ENCODE assay signal across 12 cellular contexts in the genomic region with DNA sequence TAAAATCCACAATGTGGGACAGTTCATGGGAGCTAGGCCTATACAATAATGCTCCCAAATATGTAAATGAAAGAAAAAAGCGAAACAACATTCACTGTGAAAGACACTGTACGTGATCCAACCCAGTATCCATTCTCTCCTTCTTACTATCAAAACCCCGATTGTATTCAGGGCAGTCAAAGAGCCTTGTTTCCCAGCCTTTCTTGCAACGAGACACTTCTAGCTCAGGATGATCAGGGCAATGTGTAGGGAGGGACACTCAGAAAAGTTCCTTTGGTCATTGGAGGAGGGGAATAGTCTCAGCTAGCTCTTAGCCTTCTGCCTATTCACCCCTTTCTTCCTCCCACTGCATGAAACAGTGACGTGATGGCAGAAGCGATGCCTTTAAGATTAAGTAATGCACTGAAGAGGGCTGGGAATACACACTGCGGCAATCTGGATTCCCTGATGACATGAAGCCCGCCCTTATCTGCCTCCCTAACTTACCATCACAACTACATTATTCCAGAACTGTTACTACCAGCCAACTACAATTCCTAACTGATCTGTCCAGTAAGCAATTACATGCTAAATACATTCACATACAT. TPM values are rescaled to one million over a fixed set of nuclear protein-coding genes. Genes with fewer than 3 reads are reported as not detected.
A peak's percentile ranks its signal among the peaks of the same experiment; 100 is the strongest.
DNase-seq lines count a peak whose midpoint lies in the region; ATAC-seq, FAIRE-seq and TF ChIP-seq lines count a peak whose summit lies in the region.
"Had no signal": no experiment of that assay in that cellular context is flagged by ENCODE, and none has a peak within 500 bp of the region (broad histone marks: within the 10 kb centered on the region; RNA-seq: fewer than 3 reads in every experiment).

No MANE protein-coding gene starts in this region.

- no peak for TF ChIP-seq EP300 in gastroesophageal sphincter (IDR thresholded peaks at IDR 0.05)

- H3K36me3 ChIP-seq in ACC112 (ENCODE audit: insufficient read depth, low read length) (no peaks in the 10 kb centered on the region), gastroesophageal sphincter (peaks cover 0 to 27% of the 10 kb centered on the region in 2 donors)

- TF ChIP-seq POLR2A in gastroesophageal sphincter (IDR thresholded peaks at IDR 0.05): no peak

- no peaks in the 10 kb centered on the region for H3K9me3 ChIP-seq in gastroesophageal sphincter

- peak overlapping the region; percentile 29 for H3K27ac ChIP-seq in ACC112 (ENCODE audit: low read depth, low read length)
- peak overlapping the region in 3 of 4 donors; percentile 2 to 55 (median 31) for H3K27ac ChIP-seq in gastroesophageal sphincter

- H3K4me3 ChIP-seq in ACC112 (ENCODE audit: low read depth, low read length) (no peak overlapping the region), gastroesophageal sphincter (no peak overlapping the region)

- H3K27me3 ChIP-seq in ACC112 (ENCODE audit: insufficient read depth, low read length) (no peaks in the 10 kb centered on the region), gastroesophageal sphincter (no peaks in the 10 kb centered on the region)

- DNase-seq in amniotic epithelial cell (ENCODE audit: low read depth) (peak; percentile 82), omental fat pad (ENCODE audit: low spot score) (no peak), NCI-H2029 (lab: John Stamatoyannopoulos, UW) (no peak), RCC 7860 (ENCODE audit: low spot score) (no peak)
- DNase-seq: activated T-cell treated with anti-CD3 and anti-CD28 coated beads, Interleukin-2, amount 50 U/mL, for 4 hours; glutamatergic neuron; mesendoderm had no signal

- H3K4me1 ChIP-seq in ACC112 (ENCODE audit: control insufficient read depth, insufficient read depth, low read length, unreplicated experiment) (peaks cover 28% of the 10 kb centered on the region), gastroesophageal sphincter (peaks cover 3 to 51% (median 3%) of the 10 kb centered on the region in 3 donors)

- no peak overlapping the region for H2AFZ ChIP-seq in ACC112 (ENCODE audit: low read length, unreplicated experiment)

- ATAC-seq in gastroesophageal sphincter (peak; percentile 73), omental fat pad (ENCODE audit: low FRiP score) (peak; percentile 79), HG03175 (IDR thresholded peaks at IDR 0.05; ENCODE audit: unreplicated experiment) (no peak), HG03439 (IDR thresholded peaks at IDR 0.05; ENCODE audit: unreplicated experiment) (no peak)
- ATAC-seq: activated T-cell treated with anti-CD3 and anti-CD28 coated beads, Interleukin-2, amount 50 U/mL, for 4 hours had no signal

- H3K79me2 ChIP-seq in ACC112 (ENCODE audit: control insufficient read depth, insufficient read depth, low read length, unreplicated experiment): peaks cover 27% of the 10 kb centered on the region

- FAIRE-seq in RCC 7860 (lab: Jason Lieb, UNC): no peak
- FAIRE-seq: GM18507 had no signal

- TF ChIP-seq CTCF in gastroesophageal sphincter (IDR thresholded peaks at IDR 0.05) (no peak), omental fat pad (IDR thresholded peaks at IDR 0.05) (no peak)

- WGBS in gastroesophageal sphincter (ENCODE audit: low coverage in 1 of 2), 2 donors: 38 to 72% methylated on average over 7 of the region's 8 CpGs

RNA-seq across cellular contexts. Expression of gene UBE2H, which starts 27.3 kb away (rescaled TPM):
- 10 to 100 TPM; 80.2 to 96.2 (median 85.0) TPM for total RNA-seq in gastroesophageal sphincter
- total RNA-seq in omental fat pad: 10 to 100 TPM; 57.2 to 92.6 (median 85.7) TPM

Comparison
In these comparisons a context has a peak if more than half of its experiments do, and no peak if none do; other contexts are left out.
1. ATAC-seq: peak in gastroesophageal sphincter (single experiment) and omental fat pad (single experiment); none in HG03175 (single experiment) and HG03439 (single experiment).